In the genomic region with DNA sequence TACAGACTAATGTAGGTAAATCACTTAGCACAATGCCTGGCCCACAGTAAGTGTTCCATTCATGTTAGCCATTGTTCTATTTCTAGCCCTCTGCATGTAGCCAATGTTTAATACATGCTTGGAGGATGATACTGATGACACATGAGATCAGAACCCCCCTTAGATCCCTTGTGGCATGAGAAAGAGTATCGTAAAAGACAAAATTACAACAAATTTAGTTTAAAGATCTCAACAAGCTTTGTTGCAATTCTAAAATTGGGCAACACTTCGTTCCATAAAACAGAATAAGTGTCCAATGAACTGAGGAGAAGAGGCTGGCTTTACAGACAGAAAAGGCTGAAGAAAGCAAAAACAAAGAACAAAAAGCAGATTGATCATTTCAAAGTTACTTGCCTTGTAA, we compare ENCODE assay signal across 12 cellular contexts.
A peak's percentile ranks its signal among the peaks of the same experiment; 100 is the strongest.
DNase-seq lines count a peak whose midpoint lies in the region; ATAC-seq and TF ChIP-seq lines count a peak whose summit lies in the region.
"Had no signal": no experiment of that assay in that cellular context is flagged by ENCODE, and none has a peak within 500 bp of the region (broad histone marks: within the 10 kb centered on the region; RNA-seq: fewer than 3 reads in every experiment).

No MANE protein-coding gene starts in this region.

- peaks cover 8% of the 10 kb centered on the region for H3K4me1 ChIP-seq in left ventricle myocardium inferior
- H3K4me1 ChIP-seq in heart left ventricle: peaks cover 0 to 61% (median 0%) of the 10 kb centered on the region in 12 donors
- H3K4me1 ChIP-seq in left lung: peaks cover 0 to 54% of the 10 kb centered on the region in 2 donors
- H3K4me1 ChIP-seq in upper lobe of right lung: peaks cover 27% of the 10 kb centered on the region

- H3K9me3 ChIP-seq in left ventricle myocardium inferior (replicated peaks): no peaks in the 10 kb centered on the region
- no peaks in the 10 kb centered on the region for H3K9me3 ChIP-seq in heart left ventricle
- no peaks in the 10 kb centered on the region for H3K9me3 ChIP-seq in left lung
- no peaks in the 10 kb centered on the region for H3K9me3 ChIP-seq in upper lobe of right lung
- no peaks in the 10 kb centered on the region for H3K9me3 ChIP-seq in MG63
- H3K9me3 ChIP-seq: testis had no signal

- H3K27me3 ChIP-seq in left ventricle myocardium inferior (ENCODE audit: low read depth) (no peaks in the 10 kb centered on the region), heart left ventricle (no peaks in the 10 kb centered on the region), left lung (no peaks in the 10 kb centered on the region), upper lobe of right lung (no peaks in the 10 kb centered on the region), MG63 (no peaks in the 10 kb centered on the region)
- H3K27me3 ChIP-seq: testis had no signal

- H3K4me3 ChIP-seq in left ventricle myocardium inferior (no peak overlapping the region), heart left ventricle (no peak overlapping the region), left lung (no peak overlapping the region), upper lobe of right lung (no peak overlapping the region), MG63 (no peak overlapping the region)
- H3K4me3 ChIP-seq: testis had no signal

- TF ChIP-seq POLR2A in heart left ventricle (IDR thresholded peaks at IDR 0.05): no peak

- no peak for ATAC-seq in heart left ventricle
- no peak for ATAC-seq in left lung
- ATAC-seq in upper lobe of right lung: no peak
- no peak for ATAC-seq in HG03175 (IDR thresholded peaks at IDR 0.05; ENCODE audit: unreplicated experiment)

- intact Hi-C loops in left ventricle myocardium inferior (cut with micrococcal nuclease) (no loop called here), heart left ventricle (cut with DNase I) (no loop called here), left lung (cut with DNase I) (no loop called here), upper lobe of right lung (cut with DNase I) (no loop called here)

- peak overlapping the region; percentile 6 for H3K27ac ChIP-seq in left ventricle myocardium inferior (replicated peaks)
- peak overlapping the region in 1 of 12 donors; percentile 75 for H3K27ac ChIP-seq in heart left ventricle
- peak overlapping the region; percentile 5 to 78 for H3K27ac ChIP-seq in left lung
- peak overlapping the region; percentile 12 for H3K27ac ChIP-seq in upper lobe of right lung
- H3K27ac ChIP-seq: testis had no signal

- DNase-seq in left ventricle myocardium inferior (no peak), heart left ventricle (no peak), MV-4-11 (lab: John Stamatoyannopoulos, UW) (peak; percentile 40), left lung (no peak), upper lobe of right lung (no peak), MG63 (no peak), GM20000 (ENCODE audit: low spot score) (no peak)
- DNase-seq: activated CD4-positive, alpha-beta T cell treated with anti-CD3 and anti-CD28 coated beads, Interleukin-2, amount 50 U/mL, for 48 hours; SHP77 treated with DMSO at 0.1 percent for 48 hours; stimulated activated CD4-positive, alpha-beta T cell treated with anti-CD3 and anti-CD28 coated beads, Interleukin-2, amount 100 ng/mL, for 48 hours; testis had no signal

- H3K36me3 ChIP-seq in left ventricle myocardium inferior: no peaks in the 10 kb centered on the region
- no peaks in the 10 kb centered on the region for H3K36me3 ChIP-seq in heart left ventricle
- no peaks in the 10 kb centered on the region for H3K36me3 ChIP-seq in left lung
- H3K36me3 ChIP-seq in upper lobe of right lung: no peaks in the 10 kb centered on the region
- H3K36me3 ChIP-seq in MG63: no peaks in the 10 kb centered on the region

- TF ChIP-seq CTCF in left ventricle myocardium inferior (IDR thresholded peaks at IDR 0.05; ENCODE audit: borderline replicate concordance) (no peak), heart left ventricle (IDR thresholded peaks at IDR 0.05) (no peak), left lung (IDR thresholded peaks at IDR 0.05) (no peak), upper lobe of right lung (IDR thresholded peaks at IDR 0.05) (no peak), GM20000 (IDR thresholded peaks at IDR 0.05; ENCODE audit: extremely low read depth, missing control alignments) (no peak)

- 65 to 85% (median 81%) methylated on average over 2 of the region's 2 CpGs for WGBS in heart left ventricle, 4 donors
